8 cellular contexts compared by ENCODE assay signal in the genomic region with DNA sequence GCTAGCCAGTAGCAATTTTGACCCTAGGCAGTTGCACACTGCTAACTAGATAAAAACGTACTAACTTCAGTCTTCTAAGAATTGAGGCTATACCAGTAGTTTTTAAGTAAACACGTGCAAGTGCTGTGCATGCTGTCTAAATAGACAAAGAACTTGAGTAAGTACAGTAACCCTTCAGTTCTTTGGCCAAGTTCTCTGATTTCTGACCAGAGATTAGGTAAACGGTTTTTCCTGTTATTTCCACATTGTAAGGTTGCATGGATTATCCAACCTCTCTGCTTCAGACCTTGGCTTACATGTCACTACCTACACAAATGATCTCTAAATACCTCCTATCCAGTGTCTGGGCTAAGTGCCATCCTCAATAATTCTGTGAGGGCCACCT. TPM values are rescaled to one million over a fixed set of nuclear protein-coding genes. Genes with fewer than 3 reads are reported as not detected.
DNase-seq lines count a peak whose midpoint lies in the region; ATAC-seq and TF ChIP-seq lines count a peak whose summit lies in the region.

No MANE protein-coding gene starts in this region.

- peaks cover 0 to 18% (median under 1%) of the 10 kb centered on the region in 9 donors for H3K36me3 ChIP-seq in heart left ventricle
- H3K36me3 ChIP-seq in lower lobe of right lung = peaks cover 8% of the 10 kb centered on the region
- no peaks in the 10 kb centered on the region for H3K36me3 ChIP-seq in urinary bladder (ENCODE audit: insufficient read depth)

- peak overlapping the region in 9 of 12 donors; percentile 76 to 96 (median 91) for H3K27ac ChIP-seq in heart left ventricle
- H3K27ac ChIP-seq in lower lobe of right lung = peak overlapping the region; percentile 88
- H3K27ac ChIP-seq in urinary bladder (ENCODE audit: low read depth) = peak overlapping the region; percentile 3

- in situ Hi-C loops in astrocyte of the spinal cord (cut with HindIII; ENCODE audit: low sequenced_read_pairs) = no loop called here

- intact Hi-C loops in heart left ventricle (cut with DNase I) = loop anchor here (1.0 to 10.0 kb wide), 5 partner anchors 170 to 251 kb away; partner anchors contain the start of gene ACAP2 (in 4 of the 10)
- intact Hi-C loops in Right ventricle myocardium inferior (cut with DNase I) = loop anchor here (1.0 to 2.0 kb wide), 2 partner anchors 171 to 251 kb away; partner anchors contain the start of gene ACAP2
- intact Hi-C loops in lower lobe of right lung (cut with DNase I) = no loop called here

- H3K9me3 ChIP-seq in heart left ventricle = no peaks in the 10 kb centered on the region
- H3K9me3 ChIP-seq in lower lobe of right lung = no peaks in the 10 kb centered on the region

- H3K4me1 ChIP-seq in heart left ventricle = peaks cover 0 to 28% (median 16%) of the 10 kb centered on the region in 12 donors
- H3K4me1 ChIP-seq in lower lobe of right lung = peaks cover 22% of the 10 kb centered on the region
- no peaks in the 10 kb centered on the region for H3K4me1 ChIP-seq in urinary bladder (ENCODE audit: insufficient read depth)

- peak overlapping the region in 11 of 12 donors; percentile 61 to 98 (median 84) for H3K4me3 ChIP-seq in heart left ventricle
- H3K4me3 ChIP-seq in astrocyte of the spinal cord (ENCODE audit: low read depth, low read length) = peak overlapping the region; percentile 81
- H3K4me3 ChIP-seq in lower lobe of right lung = peak overlapping the region; percentile 75
- H3K4me3 ChIP-seq in urinary bladder (ENCODE audit: low read depth, low read length) = peak overlapping the region; percentile 90

- ATAC-seq in heart left ventricle (no peak), Right ventricle myocardium inferior (no peak), lower lobe of right lung (peak in 1 of 2 donors; percentile 2), HG02852 (IDR thresholded peaks at IDR 0.05; ENCODE audit: unreplicated experiment) (no peak), HG03342 (IDR thresholded peaks at IDR 0.05; ENCODE audit: unreplicated experiment) (no peak)

- TF ChIP-seq CTCF in heart left ventricle (IDR thresholded peaks at IDR 0.05) (no peak), astrocyte of the spinal cord (IDR thresholded peaks at IDR 0.05; ENCODE audit: low read depth, low read length) (no peak), lower lobe of right lung (IDR thresholded peaks at IDR 0.05) (peak; percentile 4)

- H3K27me3 ChIP-seq in heart left ventricle = no peaks in the 10 kb centered on the region
- no peaks in the 10 kb centered on the region for H3K27me3 ChIP-seq in lower lobe of right lung (ENCODE audit: low read depth)

- TF ChIP-seq POLR2A in heart left ventricle (IDR thresholded peaks at IDR 0.05) = no peak

- DNase-seq in heart left ventricle = no peak
- no peak for DNase-seq in Right ventricle myocardium inferior (ENCODE audit: missing footprints)
- DNase-seq in astrocyte of the spinal cord (ENCODE audit: low read depth, low spot score) = peak; percentile 17
- no peak for DNase-seq in lower lobe of right lung
- no peak for DNase-seq in DMS79 (lab: John Stamatoyannopoulos, UW)

- WGBS in heart left ventricle, 4 donors = 3 to 11% (median 6%) methylated on average over 3 of the region's 3 CpGs
- WGBS in urinary bladder = 1% methylated on average over 3 of the region's 3 CpGs

RNA-seq across cellular contexts. Expression of gene XXYLT1, which starts 0.9 kb away (rescaled TPM):
- total RNA-seq in heart left ventricle = 1 to 10 TPM; 2.1 to 8.6 (median 5.5) TPM
- polyA plus RNA-seq in heart left ventricle = 1 to 10 TPM; 1.9 to 4.8 TPM
- 2.7 TPM for total RNA-seq in Right ventricle myocardium inferior
- total RNA-seq in lower lobe of right lung = 8.9 TPM
- 18.5 TPM for total RNA-seq in urinary bladder
- polyA plus RNA-seq in urinary bladder = 12.4 TPM

Comparison
In these comparisons a context has a peak if more than half of its experiments do, and no peak if none do; other contexts are left out.
1. H3K27ac ChIP-seq: peak in every context shown above with its lines; median percentile 91 in heart left ventricle; 88 in lower lobe of right lung; 3 in urinary bladder.